1 cellular context compared by ENCODE assay signal in genomic region chr1:51235611-51236547, GRCh38.
TF ChIP-seq lines count a peak whose summit lies in the region.

TSS of gene RNF11 (plus strand) at chr1:51236273. CDS start at chr1:51236757, 484 bp downstream.

TF ChIP-seq in HEK293, 187 proteins besides CTCF, POLR2A, EP300 and RAD21 (continued from another document):
- TF ChIP-seq ZNF18 (tag by site-specific recombination; IDR thresholded peaks at IDR 0.05) (no peak), ZNF146 (tag by site-specific recombination; IDR thresholded peaks at IDR 0.05) (no peak), ZNF366 (tag by site-specific recombination; conservative IDR thresholded peaks at IDR 0.05) (peak; percentile 50; the same call in 1 of the 2 replicates), ZNF362 (tag by site-specific recombination; IDR thresholded peaks at IDR 0.05) (no peak), ZNF2 (tag by site-specific recombination; IDR thresholded peaks at IDR 0.05) (no peak), ZNF174 (tag by site-specific recombination; IDR thresholded peaks at IDR 0.05) (no peak), ZNF341 (tag by site-specific recombination; IDR thresholded peaks at IDR 0.05; ENCODE audit: low read depth) (peak; percentile 86), ZNF707 (tag by site-specific recombination; IDR thresholded peaks at IDR 0.05) (no peak), REPIN1 (tag by site-specific recombination; IDR thresholded peaks at IDR 0.05; ENCODE audit: low read depth) (no peak), ZNF449 (tag by site-specific recombination; IDR thresholded peaks at IDR 0.05) (no peak), ZNF776 (tag by site-specific recombination; IDR thresholded peaks at IDR 0.05; ENCODE audit: borderline replicate concordance) (no peak), ZBTB44 (tag by site-specific recombination; IDR thresholded peaks at IDR 0.05) (peak; percentile 70; the same call in 1 of the 2 replicates), ZNF202 (tag by site-specific recombination; IDR thresholded peaks at IDR 0.05; ENCODE audit: borderline replicate concordance) (no peak), PBX3 (CRISPR knock-in tag; IDR thresholded peaks at IDR 0.05) (peak; percentile 86; the same call in 1 of the 2 replicates), KLF8 (tag by site-specific recombination; IDR thresholded peaks at IDR 0.05) (0 out of 2 replicates have a peak, but pooled peaks have one; percentile 13), ZNF518A (tag by site-specific recombination; conservative IDR thresholded peaks at IDR 0.05; ENCODE audit: low read depth) (no peak), ZNF112 (tag by site-specific recombination; IDR thresholded peaks at IDR 0.05) (no peak), ZFHX2 (tag by site-specific recombination; conservative IDR thresholded peaks at IDR 0.05) (peak; percentile 85), ZFP37 (tag by site-specific recombination; IDR thresholded peaks at IDR 0.05) (no peak), ZNF610 (tag by site-specific recombination; IDR thresholded peaks at IDR 0.05; ENCODE audit: borderline replicate concordance) (peak; percentile 40; the same call in 1 of the 2 replicates), KLF17 (tag by site-specific recombination; IDR thresholded peaks at IDR 0.05) (peak; percentile 88), KLF1 (tag by site-specific recombination; IDR thresholded peaks at IDR 0.05) (peak; percentile 51), ZBTB17 (tag by site-specific recombination; IDR thresholded peaks at IDR 0.05) (no peak), ZNF155 (tag by site-specific recombination; IDR thresholded peaks at IDR 0.05) (no peak), ZBTB48 (tag by site-specific recombination; IDR thresholded peaks at IDR 0.05) (no peak), ZSCAN23 (tag by site-specific recombination; IDR thresholded peaks at IDR 0.05) (no peak), ZSCAN5A (tag by site-specific recombination; IDR thresholded peaks at IDR 0.05) (0 out of 2 replicates have a peak, but pooled peaks have one; percentile 12), ZNF121 (tag by site-specific recombination; IDR thresholded peaks at IDR 0.05) (peak; percentile 28; the same call in 1 of the 2 replicates), IKZF3 (tag by site-specific recombination; IDR thresholded peaks at IDR 0.05) (peak; percentile 52; the same call in 1 of the 2 replicates), KLF10 (tag by site-specific recombination; IDR thresholded peaks at IDR 0.05) (peak; percentile 92), ZSCAN18 (tag by site-specific recombination; IDR thresholded peaks at IDR 0.05) (no peak), ZFP3 (tag by site-specific recombination; IDR thresholded peaks at IDR 0.05; ENCODE audit: low read depth) (no peak), ZNF670 (tag by site-specific recombination; IDR thresholded peaks at IDR 0.05; ENCODE audit: low read depth) (no peak), ZNF311 (tag by site-specific recombination; IDR thresholded peaks at IDR 0.05; ENCODE audit: borderline replicate concordance) (no peak), ZNF138 (tag by site-specific recombination; IDR thresholded peaks at IDR 0.05; ENCODE audit: borderline replicate concordance) (no peak), ZNF658 (tag by site-specific recombination; IDR thresholded peaks at IDR 0.05) (no peak), ZNF549 (tag by site-specific recombination; IDR thresholded peaks at IDR 0.05) (no peak), ZBTB20 (tag by site-specific recombination; IDR thresholded peaks at IDR 0.05) (no peak; the same call in 1 of the 2 replicates), ZNF324 (tag by site-specific recombination; IDR thresholded peaks at IDR 0.05) (peak; percentile 49; the same call in 1 of the 2 replicates), SETDB1 (IDR thresholded peaks at IDR 0.05; ENCODE audit: insufficient read length, low read length) (no peak), ZNF37A (tag by site-specific recombination; IDR thresholded peaks at IDR 0.05) (no peak), ZNF843 (tag by site-specific recombination; IDR thresholded peaks at IDR 0.05) (peak; percentile 47; the same call in 1 of the 2 replicates), ZNF280C (tag by site-specific recombination; IDR thresholded peaks at IDR 0.05) (no peak), ZNF837 (tag by site-specific recombination; IDR thresholded peaks at IDR 0.05) (no peak), ZIC2 (tag by site-specific recombination; IDR thresholded peaks at IDR 0.05) (no peak), ZNF792 (tag by site-specific recombination; IDR thresholded peaks at IDR 0.05) (no peak), ZNF555 (tag by site-specific recombination; conservative IDR thresholded peaks at IDR 0.05) (no peak)
